ENCODE assay signal across 21 cellular contexts in genomic region chr22:22911327-22912134, GRCh38. TPM values are rescaled to one million over a fixed set of nuclear protein-coding genes. Genes with fewer than 3 reads are reported as not detected.
"Had no signal": no experiment of that assay in that cellular context is flagged by ENCODE, and none has a peak within 500 bp of the region (broad histone marks: within the 10 kb centered on the region; RNA-seq: fewer than 3 reads in every experiment).

No MANE protein-coding gene starts in this region.

- H3K4me3 Mint-ChIP-seq: activated naive CD4-positive, alpha-beta T cell treated with anti-CD3 and anti-CD28 coated beads for 36 hours; activated T-cell treated with anti-CD3 and anti-CD28 coated beads, Interleukin-2, amount 50 U/mL, for 4 hours; immature natural killer cell had no signal

- H3K27ac Mint-ChIP-seq: activated naive CD4-positive, alpha-beta T cell treated with anti-CD3 and anti-CD28 coated beads for 36 hours had no signal

- H3K9me3 Mint-ChIP-seq: activated naive CD4-positive, alpha-beta T cell treated with anti-CD3 and anti-CD28 coated beads for 36 hours; activated T-cell treated with anti-CD3 and anti-CD28 coated beads, Interleukin-2, amount 50 U/mL, for 4 hours; immature natural killer cell; naive thymus-derived CD8-positive, alpha-beta T cell had no signal

- H3K9ac ChIP-seq: parathyroid adenoma had no signal

- H3K4me3 ChIP-seq: body of pancreas, coronary artery, esophagus muscularis mucosa, heart right ventricle, smooth muscle cell, upper lobe of right lung had no signal

- H3K79me2 ChIP-seq: parathyroid adenoma had no signal

- H3K27me3 ChIP-seq: body of pancreas had no signal

- ATAC-seq: activated CD4-positive, CD25-positive, alpha-beta regulatory T cell treated with anti-CD3 and anti-CD28 coated beads, Interleukin-2, amount 50 U/mL, for 24 hours; activated T-cell treated with anti-CD3 and anti-CD28 coated beads, Interleukin-2, amount 50 U/mL, for 4 hours; body of pancreas; heart right ventricle; naive thymus-derived CD8-positive, alpha-beta T cell; sciatic nerve; upper lobe of right lung had no signal

- H3K4me1 ChIP-seq: body of pancreas, esophagus muscularis mucosa, heart right ventricle, parathyroid adenoma, upper lobe of right lung had no signal

- H3K27ac ChIP-seq: body of pancreas, coronary artery, esophagus muscularis mucosa, heart right ventricle, parathyroid adenoma, upper lobe of right lung had no signal

- H2AFZ ChIP-seq: parathyroid adenoma had no signal

- H3K36me3 Mint-ChIP-seq: immature natural killer cell; naive thymus-derived CD8-positive, alpha-beta T cell had no signal

- DNase-seq: activated CD4-positive, alpha-beta T cell treated with anti-CD3 and anti-CD28 coated beads, Interleukin-2, amount 50 U/mL, for 1 hour; activated CD8-positive, alpha-beta memory T cell treated with anti-CD3 and anti-CD28 coated beads, Interleukin-2, amount 50 U/mL, for 4 hours; activated naive CD4-positive, alpha-beta T cell treated with anti-CD3 and anti-CD28 coated beads for 36 hours; activated T-cell treated with anti-CD3 and anti-CD28 coated beads, Interleukin-2, amount 50 U/mL, for 4 hours; body of pancreas; central memory CD4-positive, alpha-beta T cell; heart right ventricle; immature natural killer cell; mesenchymal stem cell; stimulated activated CD4-positive, alpha-beta T cell treated with anti-CD3 and anti-CD28 coated beads, Interleukin-4, amount 100 ng/mL, for 4 hours; stimulated activated naive CD4-positive, alpha-beta T cell; T-helper 1 cell; T-helper 9 cell; upper lobe of right lung had no signal

- H3K36me3 ChIP-seq: esophagus muscularis mucosa, heart right ventricle, upper lobe of right lung had no signal

- H3K4me2 ChIP-seq: smooth muscle cell had no signal

- H3K9me3 ChIP-seq: body of pancreas, esophagus muscularis mucosa, heart right ventricle, upper lobe of right lung had no signal

RNA-seq across cellular contexts. Expression of gene IGLL5, which starts 23.9 kb away (rescaled TPM):
- total RNA-seq: activated naive CD4-positive, alpha-beta T cell treated with anti-CD3 and anti-CD28 coated beads for 36 hours; smooth muscle cell had no signal
- polyA plus RNA-seq: smooth muscle cell had no signal
